In genomic region chr12:101715045-101715444, GRCh38 we compare ENCODE assay signal across 27 cellular contexts. TPM values are rescaled to one million over a fixed set of nuclear protein-coding genes. Genes with fewer than 3 reads are reported as not detected.
DNase-seq lines count a peak whose midpoint lies in the region; ATAC-seq and TF ChIP-seq lines count a peak whose summit lies in the region.
"Had no signal": no experiment of that assay in that cellular context is flagged by ENCODE, and none has a peak within 500 bp of the region (broad histone marks: within the 10 kb centered on the region; RNA-seq: fewer than 3 reads in every experiment).

No MANE protein-coding gene starts in this region.

- H3K4me1 ChIP-seq in left ventricle myocardium inferior (peaks cover 49% of the 10 kb centered on the region), upper lobe of right lung (no peaks in the 10 kb centered on the region), lower lobe of right lung (peaks cover 21% of the 10 kb centered on the region)
- H3K4me1 ChIP-seq: uterus had no signal

- CTCF ChIA-PET in activated naive CD4-positive, alpha-beta T cell treated with anti-CD3 and anti-CD28 coated beads, Interleukin-2, amount 10 ng/mL, durations not matched to agents 7 days and 5 days (lab: Charles Lee): no interaction called here

- H3K9me3 ChIP-seq in left ventricle myocardium inferior (replicated peaks) (no peaks in the 10 kb centered on the region), upper lobe of right lung (no peaks in the 10 kb centered on the region), lower lobe of right lung (no peaks in the 10 kb centered on the region)
- H3K9me3 ChIP-seq: A549, heart right ventricle, right atrium auricular region, uterus had no signal

- H3K4me3 ChIP-seq in left ventricle myocardium inferior (no peak overlapping the region), upper lobe of right lung (no peak overlapping the region), lower lobe of right lung (no peak overlapping the region)
- H3K4me3 ChIP-seq: A549, GM23248, heart right ventricle, right atrium auricular region, uterus had no signal

- H3K4me3 Mint-ChIP-seq in activated naive CD4-positive, alpha-beta T cell treated with anti-CD3 and anti-CD28 coated beads, Interleukin-2, amount 10 ng/mL, durations not matched to agents 7 days and 5 days: no peak overlapping the region
- H3K4me3 Mint-ChIP-seq: activated CD4-positive, alpha-beta memory T cell treated with anti-CD3 and anti-CD28 coated beads for 36 hours; T-helper 17 cell had no signal

- no peaks in the 10 kb centered on the region for H3K9me3 Mint-ChIP-seq in activated naive CD4-positive, alpha-beta T cell treated with anti-CD3 and anti-CD28 coated beads, Interleukin-2, amount 10 ng/mL, durations not matched to agents 7 days and 5 days
- H3K9me3 Mint-ChIP-seq: activated CD4-positive, alpha-beta memory T cell treated with anti-CD3 and anti-CD28 coated beads for 36 hours had no signal

- H3K36me3 ChIP-seq in left ventricle myocardium inferior (peaks cover 17% of the 10 kb centered on the region), upper lobe of right lung (peaks cover 4% of the 10 kb centered on the region), lower lobe of right lung (peaks cover under 1% of the 10 kb centered on the region)
- H3K36me3 ChIP-seq: uterus had no signal

- DNase-seq in left ventricle myocardium inferior (no peak), Right ventricle myocardium superior (no peak), SKM-1 treated with dmso at 0.1 percent for 144 hours (lab: John Stamatoyannopoulos, UW; ENCODE audit: unreplicated experiment) (peak; percentile 0), left colon (no peak), upper lobe of right lung (no peak), lower lobe of right lung (no peak), omental fat pad (ENCODE audit: low spot score) (no peak)
- no peak for DNase-seq in activated naive CD4-positive, alpha-beta T cell treated with anti-CD3 and anti-CD28 coated beads, Interleukin-2, amount 10 ng/mL, durations not matched to agents 7 days and 5 days
- DNase-seq: activated CD4-positive, alpha-beta memory T cell treated with anti-CD3 and anti-CD28 coated beads for 36 hours; activated CD4-positive, CD25-positive, alpha-beta regulatory T cell; activated gamma-delta T cell treated with Interleukin-2 at 50 U/mL for 16 hours; activated T-cell treated with anti-CD3 and anti-CD28 coated beads for 4 hours; C1 segment of cervical spinal cord; dorsolateral prefrontal cortex; GM23248; heart right ventricle; KG1; left ventricle myocardium superior; NCI-H1417 treated with DMSO at 0.1 percent for 48 hours; NCI-H2107; NCI-H510A treated with DMSO at 0.1 percent for 48 hours; substantia nigra; T-helper 17 cell; uterus had no signal

- no peaks in the 10 kb centered on the region for H3K27me3 Mint-ChIP-seq in activated naive CD4-positive, alpha-beta T cell treated with anti-CD3 and anti-CD28 coated beads, Interleukin-2, amount 10 ng/mL, durations not matched to agents 7 days and 5 days
- H3K27me3 Mint-ChIP-seq: activated CD4-positive, alpha-beta memory T cell treated with anti-CD3 and anti-CD28 coated beads for 36 hours had no signal

- no peak overlapping the region for H3K27ac Mint-ChIP-seq in activated naive CD4-positive, alpha-beta T cell treated with anti-CD3 and anti-CD28 coated beads, Interleukin-2, amount 10 ng/mL, durations not matched to agents 7 days and 5 days
- H3K27ac Mint-ChIP-seq: activated CD4-positive, alpha-beta memory T cell treated with anti-CD3 and anti-CD28 coated beads for 36 hours; T-helper 17 cell had no signal

- peaks cover 7% of the 10 kb centered on the region for H3K36me3 Mint-ChIP-seq in activated naive CD4-positive, alpha-beta T cell treated with anti-CD3 and anti-CD28 coated beads, Interleukin-2, amount 10 ng/mL, durations not matched to agents 7 days and 5 days
- H3K36me3 Mint-ChIP-seq: activated CD4-positive, alpha-beta memory T cell treated with anti-CD3 and anti-CD28 coated beads for 36 hours had no signal

- no peaks in the 10 kb centered on the region for H3K27me3 ChIP-seq in left ventricle myocardium inferior (ENCODE audit: low read depth)
- H3K27me3 ChIP-seq in upper lobe of right lung: no peaks in the 10 kb centered on the region
- H3K27me3 ChIP-seq in lower lobe of right lung (ENCODE audit: low read depth): no peaks in the 10 kb centered on the region
- H3K27me3 ChIP-seq: dorsolateral prefrontal cortex, heart right ventricle, right atrium auricular region, uterus had no signal

- intact Hi-C loops in left ventricle myocardium inferior (cut with micrococcal nuclease) (no loop called here), Right ventricle myocardium superior (cut with DNase I) (no loop called here), left colon (cut with DNase I, micrococcal nuclease) (no loop called here), upper lobe of right lung (cut with DNase I) (no loop called here), lower lobe of right lung (cut with DNase I) (no loop called here)

- ATAC-seq in Right ventricle myocardium superior (ENCODE audit: poor library complexity) (no peak), left colon (peak; percentile 35), upper lobe of right lung (peak; percentile 41), lower lobe of right lung (no peak), omental fat pad (ENCODE audit: low FRiP score) (no peak)
- ATAC-seq: A549, left ventricle myocardium superior, Right ventricle myocardium inferior, T-helper 17 cell had no signal

- TF ChIP-seq CTCF in left ventricle myocardium inferior (IDR thresholded peaks at IDR 0.05; ENCODE audit: borderline replicate concordance) (no peak), upper lobe of right lung (IDR thresholded peaks at IDR 0.05) (no peak), lower lobe of right lung (IDR thresholded peaks at IDR 0.05) (no peak), omental fat pad (IDR thresholded peaks at IDR 0.05) (no peak)

- H3K27ac ChIP-seq in left ventricle myocardium inferior (replicated peaks): peak overlapping the region; percentile 83
- no peak overlapping the region for H3K27ac ChIP-seq in upper lobe of right lung
- H3K27ac ChIP-seq in lower lobe of right lung: no peak overlapping the region
- H3K27ac ChIP-seq: A549, GM23248, right atrium auricular region, uterus had no signal

- peaks cover 5% of the 10 kb centered on the region for H3K4me1 Mint-ChIP-seq in activated naive CD4-positive, alpha-beta T cell treated with anti-CD3 and anti-CD28 coated beads, Interleukin-2, amount 10 ng/mL, durations not matched to agents 7 days and 5 days
- H3K4me1 Mint-ChIP-seq: T-helper 17 cell had no signal

RNA-seq across cellular contexts. Expression of gene CHPT1, which starts 17.6 kb away (rescaled TPM):
- 132 TPM for total RNA-seq in left ventricle myocardium inferior
- total RNA-seq in Right ventricle myocardium superior: 139 TPM
- total RNA-seq in left colon: 100 to 1,000 TPM in 1 of 2 donors, 10 to 100 TPM in 1; 92.5 to 104 TPM
- 71.4 TPM for total RNA-seq in upper lobe of right lung
- 65.3 TPM for total RNA-seq in lower lobe of right lung
- total RNA-seq in omental fat pad: 100 to 1,000 TPM in 1 of 4 donors, 10 to 100 TPM in 3; 43.8 to 107 (median 60.2) TPM

RNA-seq across cellular contexts. Expression of gene SYCP3, which starts 24.2 kb away (rescaled TPM):
- not detected for total RNA-seq in left ventricle myocardium inferior
- not detected for total RNA-seq in Right ventricle myocardium superior
- total RNA-seq in left colon: under 1 TPM; 0.15 to 0.20 TPM
- 0.64 TPM for total RNA-seq in upper lobe of right lung
- 0.71 TPM for total RNA-seq in lower lobe of right lung
- total RNA-seq in omental fat pad: under 1 TPM in 2 of 4 donors, not detected in 2; 0.31 to 0.36 TPM
- total RNA-seq: GM23248, left ventricle myocardium superior, right atrium auricular region, Right ventricle myocardium inferior had no signal

Comparison
In these comparisons a context has a peak if more than half of its experiments do, and no peak if none do; other contexts are left out.
1. ATAC-seq: peak in left colon (single experiment) and upper lobe of right lung (single experiment); none in Right ventricle myocardium superior (single experiment), lower lobe of right lung (0 of 2) and omental fat pad (single experiment).